In the genomic region with DNA sequence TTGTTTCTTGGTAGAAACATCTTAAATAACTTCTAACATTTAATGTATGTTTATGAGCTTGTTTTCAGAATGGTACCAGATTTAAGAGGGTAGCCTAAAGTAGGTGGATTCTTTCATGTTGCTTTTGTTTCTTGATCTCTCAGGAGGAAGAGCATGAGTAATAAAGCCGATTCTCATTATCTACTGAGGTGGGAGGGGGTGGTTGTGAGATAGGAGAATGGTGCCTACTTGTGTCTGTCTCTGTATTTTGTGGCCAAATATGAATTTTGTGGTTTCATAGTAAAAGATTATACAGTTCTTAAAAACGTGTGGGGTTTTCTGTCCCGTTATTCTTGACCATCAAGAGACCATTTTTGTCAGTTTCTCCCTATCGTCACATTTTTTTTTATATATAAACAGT, we compare ENCODE assay signal across 8 cellular contexts. TPM values are rescaled to one million over a fixed set of nuclear protein-coding genes. Genes with fewer than 3 reads are reported as not detected.
DNase-seq lines count a peak whose midpoint lies in the region; ATAC-seq and TF ChIP-seq lines count a peak whose summit lies in the region.

No MANE protein-coding gene starts in this region.

- H3K36me3 ChIP-seq in PC-3 (ENCODE audit: low read depth, low read length) (no peaks in the 10 kb centered on the region), osteoblast (ENCODE audit: insufficient read depth, low read length) (no peaks in the 10 kb centered on the region)

- no peaks in the 10 kb centered on the region for H3K9me2 ChIP-seq in PC-3 (replicated peaks; ENCODE audit: low read length)

- DNase-seq in activated CD4-positive, alpha-beta T cell treated with anti-CD3 and anti-CD28 coated beads for 48 hours: peak; percentile 15
- DNase-seq in activated CD4-positive, alpha-beta T cell treated with anti-CD3 and anti-CD28 coated beads for 1 hour: no peak
- no peak for DNase-seq in PC-3
- DNase-seq in chondrocyte (ENCODE audit: low spot score): no peak
- no peak for DNase-seq in osteoblast (ENCODE audit: insufficient read length, low spot score, missing footprints)
- no peak for DNase-seq in HPDE6-E6E7 (ENCODE audit: extremely low spot score)
- DNase-seq in NCI-H510A treated with DMSO at 0.1 percent for 48 hours (lab: John Stamatoyannopoulos, UW): no peak

- H3K36me3 Mint-ChIP-seq in chondrocyte (ENCODE audit: low read depth): no peaks in the 10 kb centered on the region

- no peaks in the 10 kb centered on the region for H3K9me3 Mint-ChIP-seq in chondrocyte (ENCODE audit: low read depth)

- no peak for ATAC-seq in PC-3
- no peak for ATAC-seq in HG03108 (IDR thresholded peaks at IDR 0.05; ENCODE audit: unreplicated experiment)

- peaks cover 49% of the 10 kb centered on the region for H3K4me1 Mint-ChIP-seq in chondrocyte (ENCODE audit: low read depth)

- no peak overlapping the region for H3K27ac Mint-ChIP-seq in chondrocyte (ENCODE audit: unreplicated experiment)

- H3K27me3 ChIP-seq in PC-3 (ENCODE audit: low read length) (no peaks in the 10 kb centered on the region), osteoblast (ENCODE audit: insufficient read depth, low read length) (no peaks in the 10 kb centered on the region)

- BruUV-seq in PC-3 (replicated peaks; lab: Mats Ljungman, UMichigan): no TSS peak

- POLR2A ChIA-PET in PC-3 (lab: Charles Lee; ENCODE audit: unreplicated experiment): no interaction called here

- H3K4me3 ChIP-seq in PC-3 (ENCODE audit: low read length) (peak overlapping the region; percentile 85), osteoblast (ENCODE audit: insufficient read depth, low read length) (peak overlapping the region; percentile 96)

- H3K27ac ChIP-seq in PC-3 (ENCODE audit: low read length): no peak overlapping the region
- H3K27ac ChIP-seq in osteoblast (ENCODE audit: low read depth, low read length): no peak overlapping the region

- no peaks in the 10 kb centered on the region for H3K27me3 Mint-ChIP-seq in chondrocyte (ENCODE audit: low read depth)

- H2AFZ ChIP-seq in PC-3 (ENCODE audit: low read length): no peak overlapping the region
- no peak overlapping the region for H2AFZ ChIP-seq in osteoblast (ENCODE audit: low read length)

- H3K79me2 ChIP-seq in PC-3 (ENCODE audit: low read length) (peaks cover 70% of the 10 kb centered on the region), osteoblast (ENCODE audit: insufficient read depth, low read length) (peaks cover 71% of the 10 kb centered on the region)

- H4K20me1 ChIP-seq in PC-3 (ENCODE audit: low read length) (peaks cover 25% of the 10 kb centered on the region; the same call in 1 of the 2 replicates), osteoblast (ENCODE audit: insufficient read depth, low read length) (peaks cover 46% of the 10 kb centered on the region)

- H3K9me3 ChIP-seq in PC-3 (ENCODE audit: low read length) (no peaks in the 10 kb centered on the region), osteoblast (ENCODE audit: low read depth, low read length) (no peaks in the 10 kb centered on the region)

- CTCF ChIA-PET in PC-3 (lab: Charles Lee): no interaction called here

- H3K4me2 ChIP-seq in PC-3 (ENCODE audit: low read length) (peak overlapping the region; percentile 95), osteoblast (ENCODE audit: insufficient read depth, low read length) (peak overlapping the region; percentile 89)

- no peaks in the 10 kb centered on the region for H3F3A ChIP-seq in PC-3 (ENCODE audit: low read length, unreplicated experiment)

- no peak overlapping the region for H3K9ac ChIP-seq in PC-3 (ENCODE audit: low read length)

- TF ChIP-seq CTCF in PC-3 (conservative IDR thresholded peaks at IDR 0.05; ENCODE audit: low read depth, low read length) (no peak), chondrocyte (IDR thresholded peaks at IDR 0.05) (no peak), osteoblast (IDR thresholded peaks at IDR 0.05; ENCODE audit: extremely low read depth, low read depth, low read length) (no peak)

- intact Hi-C loops in PC-3 (cut with micrococcal nuclease): loop anchor here (10.0 kb wide), 1 partner anchor 781 kb away; no protein-coding TSS in a partner anchor

- peaks cover 21% of the 10 kb centered on the region; the same call in 1 of the 2 replicates for H3K4me1 ChIP-seq in PC-3 (ENCODE audit: insufficient read depth, low read length)
- peaks cover 26% of the 10 kb centered on the region for H3K4me1 ChIP-seq in osteoblast (ENCODE audit: insufficient read depth, low read length)

- H3K4me3 Mint-ChIP-seq in chondrocyte (ENCODE audit: unreplicated experiment): peak overlapping the region; percentile 84

RNA-seq across cellular contexts. Expression of a gene that starts 2.2 kb away (rescaled TPM):
- total RNA-seq in PC-3 (2014; rRNA removed): 34.0 and 49.1 TPM in 2 replicates
- total RNA-seq in chondrocyte: 62.5 to 79.8 TPM (median 64.3 TPM) in 3 replicates
- 97.5 and 99.5 TPM in 2 replicates for total RNA-seq in osteoblast
